16 cellular contexts compared by ENCODE assay signal in genomic region chr18:34115409-34116081, GRCh38.
"Had no signal": no experiment of that assay in that cellular context is flagged by ENCODE, and none has a peak within 500 bp of the region (broad histone marks: within the 10 kb centered on the region; RNA-seq: fewer than 3 reads in every experiment).

No MANE protein-coding gene starts in this region.

- H3K9me3 ChIP-seq: ascending aorta, colonic mucosa, stomach, uterus had no signal

- H3K9me3 Mint-ChIP-seq: activated naive CD8-positive, alpha-beta T cell treated with anti-CD3 and anti-CD28 coated beads, Interleukin-2, amount 50 U/mL, for 24 hours; nephron progenitor cell had no signal

- H3K4me3 Mint-ChIP-seq: activated naive CD8-positive, alpha-beta T cell treated with anti-CD3 and anti-CD28 coated beads, Interleukin-2, amount 50 U/mL, for 24 hours; activated T-helper 17 cell treated with anti-CD3 and anti-CD28 coated beads, Interleukin-2, amount 50 U/mL, for 72 hours; nephron progenitor cell had no signal

- H3K27me3 ChIP-seq: ascending aorta, colonic mucosa, spleen, stomach, uterus had no signal

- H3K27me3 Mint-ChIP-seq: activated naive CD8-positive, alpha-beta T cell treated with anti-CD3 and anti-CD28 coated beads, Interleukin-2, amount 50 U/mL, for 24 hours; activated T-helper 17 cell treated with anti-CD3 and anti-CD28 coated beads, Interleukin-2, amount 50 U/mL, for 72 hours; progenitor cell of endocrine pancreas had no signal

- H3K4me3 ChIP-seq: ascending aorta, colonic mucosa, spleen, stomach, uterus had no signal

- H3K4me1 ChIP-seq: ascending aorta, colonic mucosa, spleen, stomach, uterus had no signal

- H3K27ac Mint-ChIP-seq: activated naive CD8-positive, alpha-beta T cell treated with anti-CD3 and anti-CD28 coated beads, Interleukin-2, amount 50 U/mL, for 24 hours; activated T-helper 17 cell treated with anti-CD3 and anti-CD28 coated beads, Interleukin-2, amount 50 U/mL, for 72 hours; nephron progenitor cell; progenitor cell of endocrine pancreas had no signal

- ATAC-seq: activated naive CD8-positive, alpha-beta T cell treated with anti-CD3 and anti-CD28 coated beads, Interleukin-2, amount 50 U/mL, for 24 hours; activated T-helper 17 cell treated with anti-CD3 and anti-CD28 coated beads, Interleukin-2, amount 50 U/mL, for 72 hours had no signal

- DNase-seq: activated CD4-positive, CD25-positive, alpha-beta regulatory T cell treated with anti-CD3 and anti-CD28 coated beads, Interleukin-2, amount 50 U/mL, for 72 hours; activated naive CD4-positive, alpha-beta T cell treated with Interleukin-2 at 50 U/mL for 16 hours; activated naive CD8-positive, alpha-beta T cell treated with anti-CD3 and anti-CD28 coated beads, Interleukin-2, amount 50 U/mL, for 24 hours; colonic mucosa; glutamatergic neuron; hypothalamus; nephron progenitor cell; right cardiac atrium; spleen; stomach; T-helper 1 cell; T1000; uterus had no signal

- H3K27ac ChIP-seq: ascending aorta, colonic mucosa, spleen, stomach, uterus had no signal

- H3K4me1 Mint-ChIP-seq: activated naive CD8-positive, alpha-beta T cell treated with anti-CD3 and anti-CD28 coated beads, Interleukin-2, amount 50 U/mL, for 24 hours; activated T-helper 17 cell treated with anti-CD3 and anti-CD28 coated beads, Interleukin-2, amount 50 U/mL, for 72 hours had no signal

- H3K36me3 ChIP-seq: ascending aorta, colonic mucosa, spleen, stomach, uterus had no signal
